ENCODE assay signal across 15 cellular contexts in genomic region chr12:10584415-10584814, GRCh38.
"Had no signal": no experiment of that assay in that cellular context is flagged by ENCODE, and none has a peak within 500 bp of the region (broad histone marks: within the 10 kb centered on the region; RNA-seq: fewer than 3 reads in every experiment).

No MANE protein-coding gene starts in this region.

- H3K4me1 Mint-ChIP-seq: immature natural killer cell had no signal

- DNase-seq: activated CD4-positive, alpha-beta T cell treated with anti-CD3 and anti-CD28 coated beads, Interleukin-2, amount 50 U/mL, for 4 hours; activated CD4-positive, CD25-positive, alpha-beta regulatory T cell treated with anti-CD3 and anti-CD28 coated beads, Interleukin-2, amount 50 U/mL, for 72 hours; activated gamma-delta T cell; activated T-cell treated with anti-CD3 and anti-CD28 coated beads, Interleukin-2, amount 50 U/mL, for 1 hour; foreskin fibroblast; glutamatergic neuron; immature natural killer cell; left cardiac atrium; lower lobe of right lung; naive thymus-derived CD4-positive, alpha-beta T cell; right cardiac atrium; stimulated activated naive CD4-positive, alpha-beta T cell treated with Interleukin-2 at 50 U/mL for 16 hours; trophoblast cell had no signal

- ATAC-seq: left cardiac atrium; lower lobe of right lung; naive thymus-derived CD4-positive, alpha-beta T cell; right cardiac atrium had no signal

- H3K4me3 ChIP-seq: lower lobe of right lung had no signal

- H3K27ac ChIP-seq: lower lobe of right lung had no signal

- H3K27ac Mint-ChIP-seq: activated naive CD8-positive, alpha-beta T cell; immature natural killer cell; naive thymus-derived CD4-positive, alpha-beta T cell; progenitor cell of endocrine pancreas had no signal

- H3K4me1 ChIP-seq: lower lobe of right lung had no signal

- H3K4me3 Mint-ChIP-seq: activated naive CD8-positive, alpha-beta T cell; immature natural killer cell; naive thymus-derived CD4-positive, alpha-beta T cell had no signal

- H3K27me3 Mint-ChIP-seq: activated naive CD8-positive, alpha-beta T cell; naive thymus-derived CD4-positive, alpha-beta T cell; progenitor cell of endocrine pancreas had no signal

- H3K9me3 ChIP-seq: lower lobe of right lung had no signal
